Comparison of ENCODE assay signal across 2 cellular contexts in the genomic region with DNA sequence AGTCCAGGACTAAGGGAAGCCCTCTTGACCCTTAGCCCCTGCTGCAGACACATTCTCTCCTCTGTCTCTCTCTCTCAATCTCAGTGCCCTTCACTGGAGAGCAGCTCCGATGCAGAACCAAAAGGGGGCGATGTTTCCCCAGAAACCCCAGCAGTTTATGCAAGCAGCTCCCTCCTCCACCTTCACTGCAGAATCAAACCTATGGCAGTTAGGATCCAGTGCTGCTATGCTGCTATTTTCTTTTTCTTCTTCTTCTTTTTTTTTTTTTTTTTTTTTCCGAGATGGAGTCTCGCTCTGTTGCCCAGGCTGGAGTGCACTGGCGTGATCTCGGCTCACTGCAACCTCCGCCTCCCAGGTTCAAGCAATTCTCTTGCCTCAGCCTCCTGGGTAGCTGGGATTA.
TF ChIP-seq lines count a peak whose summit lies in the region.
"Not testable (repeated sequence)": the region's sequence is repeated elsewhere in the genome, so short reads cannot be mapped to it uniquely, and the experiment has no call there.

No MANE protein-coding gene starts in this region.

TF ChIP-seq in IMR-90, 13 proteins besides CTCF, POLR2A, EP300 and RAD21:
- peak; percentile 90 for TF ChIP-seq SMC3 (IDR thresholded peaks at IDR 0.05; ENCODE audit: low read depth, low read length)
- TF ChIP-seq MAZ (IDR thresholded peaks at IDR 0.05; ENCODE audit: borderline replicate concordance, low read depth, low read length) = peak; percentile 61
- peak; percentile 65 for TF ChIP-seq CEBPB (IDR thresholded peaks at IDR 0.05; ENCODE audit: low read depth, low read length)
- peak; percentile 69 for TF ChIP-seq RFX5 (IDR thresholded peaks at IDR 0.05; ENCODE audit: low read depth, low read length)

TF ChIP-seq in K562, 482 proteins besides CTCF, POLR2A, EP300 and RAD21:
- TF ChIP-seq CXXC5 (CRISPR knock-in tag; IDR thresholded peaks at IDR 0.05) (0 out of 2 replicates have a peak, but pooled peaks have one; percentile 11), ZNF175 (CRISPR knock-in tag; IDR thresholded peaks at IDR 0.05; ENCODE audit: low read depth) (0 out of 2 replicates have a peak, but pooled peaks have one; percentile 21), JUND (IDR thresholded peaks at IDR 0.05; ENCODE audit: borderline replicate concordance, low read depth, low read length) (peak; percentile 51; the same call in 1 of the 2 replicates), BRD9 (IDR thresholded peaks at IDR 0.05; ENCODE audit: low read depth, partially characterized antibody) (peak; percentile 27), CEBPB (tag; IDR thresholded peaks at IDR 0.05) (peak; percentile 31; the same call in 1 of the 2 replicates), BCOR (IDR thresholded peaks at IDR 0.05) (0 out of 2 replicates have a peak, but pooled peaks have one; percentile 23), MAFK (IDR thresholded peaks at IDR 0.05; ENCODE audit: low read length) (0 out of 2 replicates have a peak, but pooled peaks have one; percentile 19), CC2D1A (IDR thresholded peaks at IDR 0.05) (peak; percentile 88), TAL1 (IDR thresholded peaks at IDR 0.05) (0 out of 2 replicates have a peak, but pooled peaks have one; percentile 8), TBL1XR1 (IDR thresholded peaks at IDR 0.05; ENCODE audit: low read length in 2 of 2) (peak in 1 of 2 experiments; percentile 25; a peak in 1 of 4 replicates), GABPB1 (CRISPR knock-in tag; IDR thresholded peaks at IDR 0.05) (0 out of 2 replicates have a peak, but pooled peaks have one; percentile 27), RCOR1 (IDR thresholded peaks at IDR 0.05; ENCODE audit: borderline replicate concordance in 1 of 2, low read depth in 2 of 2, low read length in 2 of 2) (peak in 1 of 2 experiments; percentile 74; a peak in 2 of 4 replicates), STAG1 (CRISPR knock-in tag; IDR thresholded peaks at IDR 0.05; ENCODE audit: borderline replicate concordance) (peak; percentile 58; the same call in 1 of the 2 replicates), CREM (IDR thresholded peaks at IDR 0.05; ENCODE audit: low read depth) (0 out of 2 replicates have a peak, but pooled peaks have one; percentile 17), MYC (IDR thresholded peaks at IDR 0.05; ENCODE audit: low read depth, low read length) (0 out of 2 replicates have a peak, but pooled peaks have one; percentile 32), HLTF (IDR thresholded peaks at IDR 0.05) (peak; percentile 79; the same call in 1 of the 2 replicates), SMC3 (conservative IDR thresholded peaks at IDR 0.05; ENCODE audit: insufficient read depth, low read depth, low read length) (peak; percentile 91), ZNF263 (CRISPR knock-in tag; IDR thresholded peaks at IDR 0.05; ENCODE audit: borderline replicate concordance) (peak; percentile 72; the same call in 1 of the 2 replicates), BHLHE40 (IDR thresholded peaks at IDR 0.05; ENCODE audit: low read length) (peak; percentile 42), JUN (IDR thresholded peaks at IDR 0.05; ENCODE audit: borderline replicate concordance, low read depth, low read length) (0 out of 2 replicates have a peak, but pooled peaks have one; percentile 5), SOX6 (IDR thresholded peaks at IDR 0.05) (peak; percentile 18; the same call in 1 of the 2 replicates), MAZ (CRISPR knock-in tag; conservative IDR thresholded peaks at IDR 0.05 in 1 of 2, IDR thresholded peaks at IDR 0.05 in 1 of 2) (peak in 1 of 2 experiments; percentile 66; a peak in 2 of 4 replicates), SMAD4 (CRISPR knock-in tag; conservative IDR thresholded peaks at IDR 0.05) (peak; percentile 38; the same call in 1 of the 2 replicates), ARID2 (IDR thresholded peaks at IDR 0.05) (peak; percentile 91), FOXK2 (conservative IDR thresholded peaks at IDR 0.05 in 1 of 2, IDR thresholded peaks at IDR 0.05 in 1 of 2; ENCODE audit: low read depth in 2 of 2) (0 out of 4 replicates have a peak, but pooled peaks of 1 of the 2 experiments have one; percentile 13), ZNF764 (CRISPR knock-in tag; IDR thresholded peaks at IDR 0.05; ENCODE audit: low read depth) (peak; percentile 75; the same call in 1 of the 2 replicates), CEBPG (CRISPR knock-in tag; IDR thresholded peaks at IDR 0.05) (peak; percentile 39; the same call in 1 of the 2 replicates), CEBPG (tag; conservative IDR thresholded peaks at IDR 0.05 in 1 of 2, IDR thresholded peaks at IDR 0.05 in 1 of 2) (peak in 1 of 2 experiments; percentile 38; a peak in 1 of 4 replicates), ZNF384 (IDR thresholded peaks at IDR 0.05; ENCODE audit: low read depth, low read length) (peak; percentile 40), RFX5 (IDR thresholded peaks at IDR 0.05; ENCODE audit: low read depth, low read length) (peak; percentile 63; the same call in 1 of the 2 replicates)
- TF ChIP-seq JUND (tag; IDR thresholded peaks at IDR 0.05; ENCODE audit: borderline replicate concordance, low read depth, low read length); MYC (CRISPR knock-in tag; IDR thresholded peaks at IDR 0.05; ENCODE audit: borderline replicate concordance, low read depth); JUN (CRISPR knock-in tag; IDR thresholded peaks at IDR 0.05; ENCODE audit: borderline replicate concordance): not testable (repeated sequence)
- TF ChIP-seq, protein P1, sequence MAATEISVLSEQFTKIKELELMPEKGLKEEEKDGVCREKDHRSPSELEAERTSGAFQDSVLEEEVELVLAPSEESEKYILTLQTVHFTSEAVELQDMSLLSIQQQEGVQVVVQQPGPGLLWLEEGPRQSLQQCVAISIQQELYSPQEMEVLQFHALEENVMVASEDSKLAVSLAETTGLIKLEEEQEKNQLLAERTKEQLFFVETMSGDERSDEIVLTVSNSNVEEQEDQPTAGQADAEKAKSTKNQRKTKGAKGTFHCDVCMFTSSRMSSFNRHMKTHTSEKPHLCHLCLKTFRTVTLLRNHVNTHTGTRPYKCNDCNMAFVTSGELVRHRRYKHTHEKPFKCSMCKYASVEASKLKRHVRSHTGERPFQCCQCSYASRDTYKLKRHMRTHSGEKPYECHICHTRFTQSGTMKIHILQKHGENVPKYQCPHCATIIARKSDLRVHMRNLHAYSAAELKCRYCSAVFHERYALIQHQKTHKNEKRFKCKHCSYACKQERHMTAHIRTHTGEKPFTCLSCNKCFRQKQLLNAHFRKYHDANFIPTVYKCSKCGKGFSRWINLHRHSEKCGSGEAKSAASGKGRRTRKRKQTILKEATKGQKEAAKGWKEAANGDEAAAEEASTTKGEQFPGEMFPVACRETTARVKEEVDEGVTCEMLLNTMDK (IDR thresholded peaks at IDR 0.05; ENCODE audit: borderline replicate concordance, insufficient read depth, low read depth, low read length, poor library complexity, severe bottlenecking) = peak; percentile 5
- TF ChIP-seq, protein P2, sequence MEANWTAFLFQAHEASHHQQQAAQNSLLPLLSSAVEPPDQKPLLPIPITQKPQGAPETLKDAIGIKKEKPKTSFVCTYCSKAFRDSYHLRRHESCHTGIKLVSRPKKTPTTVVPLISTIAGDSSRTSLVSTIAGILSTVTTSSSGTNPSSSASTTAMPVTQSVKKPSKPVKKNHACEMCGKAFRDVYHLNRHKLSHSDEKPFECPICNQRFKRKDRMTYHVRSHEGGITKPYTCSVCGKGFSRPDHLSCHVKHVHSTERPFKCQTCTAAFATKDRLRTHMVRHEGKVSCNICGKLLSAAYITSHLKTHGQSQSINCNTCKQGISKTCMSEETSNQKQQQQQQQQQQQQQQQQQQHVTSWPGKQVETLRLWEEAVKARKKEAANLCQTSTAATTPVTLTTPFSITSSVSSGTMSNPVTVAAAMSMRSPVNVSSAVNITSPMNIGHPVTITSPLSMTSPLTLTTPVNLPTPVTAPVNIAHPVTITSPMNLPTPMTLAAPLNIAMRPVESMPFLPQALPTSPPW (CRISPR knock-in tag; IDR thresholded peaks at IDR 0.05) = peak; percentile 28; the same call in 1 of the 2 replicates
- TF ChIP-seq, protein P3, sequence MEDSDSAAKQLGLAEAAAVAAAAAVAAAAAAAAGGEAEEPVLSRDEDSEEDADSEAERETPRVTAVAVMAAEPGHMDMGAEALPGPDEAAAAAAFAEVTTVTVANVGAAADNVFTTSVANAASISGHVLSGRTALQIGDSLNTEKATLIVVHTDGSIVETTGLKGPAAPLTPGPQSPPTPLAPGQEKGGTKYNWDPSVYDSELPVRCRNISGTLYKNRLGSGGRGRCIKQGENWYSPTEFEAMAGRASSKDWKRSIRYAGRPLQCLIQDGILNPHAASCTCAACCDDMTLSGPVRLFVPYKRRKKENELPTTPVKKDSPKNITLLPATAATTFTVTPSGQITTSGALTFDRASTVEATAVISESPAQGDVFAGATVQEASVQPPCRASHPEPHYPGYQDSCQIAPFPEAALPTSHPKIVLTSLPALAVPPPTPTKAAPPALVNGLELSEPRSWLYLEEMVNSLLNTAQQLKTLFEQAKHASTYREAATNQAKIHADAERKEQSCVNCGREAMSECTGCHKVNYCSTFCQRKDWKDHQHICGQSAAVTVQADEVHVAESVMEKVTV (CRISPR knock-in tag; IDR thresholded peaks at IDR 0.05) = peak; percentile 95
- TF ChIP-seq, protein P4, sequence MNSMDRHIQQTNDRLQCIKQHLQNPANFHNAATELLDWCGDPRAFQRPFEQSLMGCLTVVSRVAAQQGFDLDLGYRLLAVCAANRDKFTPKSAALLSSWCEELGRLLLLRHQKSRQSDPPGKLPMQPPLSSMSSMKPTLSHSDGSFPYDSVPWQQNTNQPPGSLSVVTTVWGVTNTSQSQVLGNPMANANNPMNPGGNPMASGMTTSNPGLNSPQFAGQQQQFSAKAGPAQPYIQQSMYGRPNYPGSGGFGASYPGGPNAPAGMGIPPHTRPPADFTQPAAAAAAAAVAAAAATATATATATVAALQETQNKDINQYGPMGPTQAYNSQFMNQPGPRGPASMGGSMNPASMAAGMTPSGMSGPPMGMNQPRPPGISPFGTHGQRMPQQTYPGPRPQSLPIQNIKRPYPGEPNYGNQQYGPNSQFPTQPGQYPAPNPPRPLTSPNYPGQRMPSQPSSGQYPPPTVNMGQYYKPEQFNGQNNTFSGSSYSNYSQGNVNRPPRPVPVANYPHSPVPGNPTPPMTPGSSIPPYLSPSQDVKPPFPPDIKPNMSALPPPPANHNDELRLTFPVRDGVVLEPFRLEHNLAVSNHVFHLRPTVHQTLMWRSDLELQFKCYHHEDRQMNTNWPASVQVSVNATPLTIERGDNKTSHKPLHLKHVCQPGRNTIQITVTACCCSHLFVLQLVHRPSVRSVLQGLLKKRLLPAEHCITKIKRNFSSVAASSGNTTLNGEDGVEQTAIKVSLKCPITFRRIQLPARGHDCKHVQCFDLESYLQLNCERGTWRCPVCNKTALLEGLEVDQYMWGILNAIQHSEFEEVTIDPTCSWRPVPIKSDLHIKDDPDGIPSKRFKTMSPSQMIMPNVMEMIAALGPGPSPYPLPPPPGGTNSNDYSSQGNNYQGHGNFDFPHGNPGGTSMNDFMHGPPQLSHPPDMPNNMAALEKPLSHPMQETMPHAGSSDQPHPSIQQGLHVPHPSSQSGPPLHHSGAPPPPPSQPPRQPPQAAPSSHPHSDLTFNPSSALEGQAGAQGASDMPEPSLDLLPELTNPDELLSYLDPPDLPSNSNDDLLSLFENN (IDR thresholded peaks at IDR 0.05; ENCODE audit: low read depth in 2 of 2, low read length in 2 of 2) = 0 out of 4 replicates have a peak, but pooled peaks of 1 of the 2 experiments have one; percentile 35
TF ChIP-seq in K562: peak in this region for 33; not testable (repeated sequence) for 449.
